Comparison of ENCODE assay signal across 30 cellular contexts in genomic region chr4:83865417-83866150, GRCh38.
"Had no signal": no experiment of that assay in that cellular context is flagged by ENCODE, and none has a peak within 500 bp of the region (broad histone marks: within the 10 kb centered on the region; RNA-seq: fewer than 3 reads in every experiment).

No MANE protein-coding gene starts in this region.

- ATAC-seq: left lung; lower lobe of right lung; mucosa of descending colon; natural killer cell treated with Interleukin-12 subunit alpha and Interleukin-12 subunit beta and Interleukin-15 and Interleukin-18, amount 100 ng/mL, for 72 hours; psoas muscle; stimulated activated effector memory CD8-positive, alpha-beta T cell treated with anti-CD3 and anti-CD28 coated beads, Interleukin-12 subunit alpha, Interleukin-12 subunit beta, amount 100 ng/mL, for 72 hours; stimulated activated naive CD8-positive, alpha-beta T cell treated with anti-CD3 and anti-CD28 coated beads, Interleukin-15, amount 100 ng/mL, for 72 hours had no signal

- H3K27me3 Mint-ChIP-seq: natural killer cell treated with Interleukin-12 subunit alpha and Interleukin-12 subunit beta and Interleukin-15 and Interleukin-18, amount 100 ng/mL, for 72 hours had no signal

- H3K36me3 ChIP-seq: adrenal gland, ascending aorta, left lung, lower lobe of right lung, pancreas, sigmoid colon, upper lobe of left lung, vagina had no signal

- H3K27ac ChIP-seq: adrenal gland, ascending aorta, epithelial cell of prostate, left lung, lower lobe of right lung, pancreas, psoas muscle, sigmoid colon, upper lobe of left lung, vagina had no signal

- FAIRE-seq: endometrium, frontal cortex, pancreas, small intestine had no signal

- H3K4me3 Mint-ChIP-seq: activated naive CD4-positive, alpha-beta T cell treated with anti-CD3 and anti-CD28 coated beads for 36 hours; activated naive CD8-positive, alpha-beta T cell treated with anti-CD3 and anti-CD28 coated beads for 36 hours; activated T-helper 1 cell treated with anti-CD3 and anti-CD28 coated beads, Interleukin-12 subunit alpha, Interleukin-12 subunit beta, Interleukin-2, Interleukin-4 antibody, amounts not matched to agents 30 ng/mL and 10 ng/mL and 1 ng/mL, durations not matched to agents 14 hours and 24 hours and 36 hours; natural killer cell treated with Interleukin-12 subunit alpha and Interleukin-12 subunit beta and Interleukin-15 and Interleukin-18, amount 100 ng/mL, for 72 hours; stimulated activated effector memory CD8-positive, alpha-beta T cell treated with anti-CD3 and anti-CD28 coated beads, Interleukin-12 subunit alpha, Interleukin-12 subunit beta, amount 100 ng/mL, for 72 hours; stimulated activated naive CD8-positive, alpha-beta T cell treated with anti-CD3 and anti-CD28 coated beads, Interleukin-15, amount 100 ng/mL, for 72 hours had no signal

- H3K4me3 ChIP-seq: adrenal gland, ascending aorta, left lung, lower lobe of right lung, mucosa of descending colon, pancreas, psoas muscle, sigmoid colon, upper lobe of left lung, vagina had no signal

- DNase-seq: activated CD4-positive, alpha-beta T cell treated with anti-CD3 and anti-CD28 coated beads for 4 hours; activated CD4-positive, alpha-beta T cell treated with anti-CD3 and anti-CD28 coated beads, Interleukin-2, amount 50 U/mL, for 4 hours; activated CD8-positive, alpha-beta memory T cell treated with anti-CD3 and anti-CD28 coated beads for 24 hours; activated effector memory CD4-positive, alpha-beta T cell treated with anti-CD3 and anti-CD28 coated beads, Interleukin-2, amount 50 U/mL, for 16 hours; activated naive CD4-positive, alpha-beta T cell treated with anti-CD3 and anti-CD28 coated beads for 36 hours; activated naive CD8-positive, alpha-beta T cell treated with anti-CD3 and anti-CD28 coated beads for 36 hours; adrenal gland; central memory CD4-positive, alpha-beta T cell; effector CD4-positive, alpha-beta T cell; kidney glomerular epithelial cell; left lung; lower lobe of right lung; mesenchymal stem cell; mucosa of descending colon; pancreas; psoas muscle; sigmoid colon; small intestine; stimulated activated CD4-positive, alpha-beta T cell treated with anti-CD3 and anti-CD28 coated beads, Interleukin-4, amount 100 ng/mL, for 24 hours; stimulated activated naive CD8-positive, alpha-beta T cell treated with anti-CD3 and anti-CD28 coated beads, Interleukin-15, amount 100 ng/mL, for 72 hours; substantia nigra; upper lobe of left lung had no signal

- H3K9me3 ChIP-seq: adrenal gland, ascending aorta, left lung, lower lobe of right lung, mucosa of descending colon, pancreas, psoas muscle, sigmoid colon, upper lobe of left lung, vagina had no signal

- H3K4me1 ChIP-seq: adrenal gland, ascending aorta, left lung, lower lobe of right lung, pancreas, psoas muscle, sigmoid colon, upper lobe of left lung, vagina had no signal

- H3K27ac Mint-ChIP-seq: activated naive CD4-positive, alpha-beta T cell treated with anti-CD3 and anti-CD28 coated beads for 36 hours; activated naive CD8-positive, alpha-beta T cell treated with anti-CD3 and anti-CD28 coated beads for 36 hours; activated T-helper 1 cell treated with anti-CD3 and anti-CD28 coated beads, Interleukin-12 subunit alpha, Interleukin-12 subunit beta, Interleukin-2, Interleukin-4 antibody, amounts not matched to agents 30 ng/mL and 10 ng/mL and 1 ng/mL, durations not matched to agents 14 hours and 24 hours and 36 hours; natural killer cell treated with Interleukin-12 subunit alpha and Interleukin-12 subunit beta and Interleukin-15 and Interleukin-18, amount 100 ng/mL, for 72 hours; stimulated activated effector memory CD8-positive, alpha-beta T cell treated with anti-CD3 and anti-CD28 coated beads, Interleukin-12 subunit alpha, Interleukin-12 subunit beta, amount 100 ng/mL, for 72 hours; stimulated activated naive CD8-positive, alpha-beta T cell treated with anti-CD3 and anti-CD28 coated beads, Interleukin-15, amount 100 ng/mL, for 72 hours had no signal

- H3K36me3 Mint-ChIP-seq: activated naive CD8-positive, alpha-beta T cell treated with anti-CD3 and anti-CD28 coated beads for 36 hours; natural killer cell treated with Interleukin-12 subunit alpha and Interleukin-12 subunit beta and Interleukin-15 and Interleukin-18, amount 100 ng/mL, for 72 hours; stimulated activated effector memory CD8-positive, alpha-beta T cell treated with anti-CD3 and anti-CD28 coated beads, Interleukin-12 subunit alpha, Interleukin-12 subunit beta, amount 100 ng/mL, for 72 hours had no signal

- H3K9me3 Mint-ChIP-seq: activated naive CD4-positive, alpha-beta T cell treated with anti-CD3 and anti-CD28 coated beads for 36 hours; activated naive CD8-positive, alpha-beta T cell treated with anti-CD3 and anti-CD28 coated beads for 36 hours; activated T-helper 1 cell treated with anti-CD3 and anti-CD28 coated beads, Interleukin-12 subunit alpha, Interleukin-12 subunit beta, Interleukin-2, Interleukin-4 antibody, amounts not matched to agents 30 ng/mL and 10 ng/mL and 1 ng/mL, durations not matched to agents 14 hours and 24 hours and 36 hours; natural killer cell treated with Interleukin-12 subunit alpha and Interleukin-12 subunit beta and Interleukin-15 and Interleukin-18, amount 100 ng/mL, for 72 hours; stimulated activated effector memory CD8-positive, alpha-beta T cell treated with anti-CD3 and anti-CD28 coated beads, Interleukin-12 subunit alpha, Interleukin-12 subunit beta, amount 100 ng/mL, for 72 hours; stimulated activated naive CD8-positive, alpha-beta T cell treated with anti-CD3 and anti-CD28 coated beads, Interleukin-15, amount 100 ng/mL, for 72 hours had no signal

- H3K4me1 Mint-ChIP-seq: activated naive CD8-positive, alpha-beta T cell treated with anti-CD3 and anti-CD28 coated beads for 36 hours; stimulated activated effector memory CD8-positive, alpha-beta T cell treated with anti-CD3 and anti-CD28 coated beads, Interleukin-12 subunit alpha, Interleukin-12 subunit beta, amount 100 ng/mL, for 72 hours; stimulated activated naive CD8-positive, alpha-beta T cell treated with anti-CD3 and anti-CD28 coated beads, Interleukin-15, amount 100 ng/mL, for 72 hours had no signal

- H3K27me3 ChIP-seq: adrenal gland, ascending aorta, left lung, pancreas, sigmoid colon, upper lobe of left lung, vagina had no signal
